ENCODE assay signal across 15 cellular contexts in the genomic region with DNA sequence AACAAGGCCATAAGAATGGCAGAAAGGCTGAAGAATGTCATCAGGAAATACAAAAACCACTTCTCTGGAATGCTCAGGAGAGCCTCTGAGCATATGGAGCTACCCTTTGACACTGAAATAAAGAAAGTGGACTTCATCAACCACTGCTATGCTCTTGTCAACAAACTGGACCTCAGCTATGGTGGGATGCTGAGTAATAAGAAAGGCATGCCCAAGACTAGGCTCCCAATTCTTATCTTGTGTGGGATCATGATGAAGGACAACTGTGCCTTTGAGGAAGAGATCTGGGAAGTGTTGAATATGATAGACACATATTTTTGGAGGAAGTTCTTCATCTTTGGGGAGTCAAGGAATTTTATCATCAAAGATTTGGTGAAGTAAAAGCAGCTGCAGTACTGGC.
"Had no signal": no experiment of that assay in that cellular context is flagged by ENCODE, and none has a peak within 500 bp of the region (broad histone marks: within the 10 kb centered on the region; RNA-seq: fewer than 3 reads in every experiment).

No MANE protein-coding gene starts in this region.

- DNase-seq: activated B cell treated with CpG ODN at 0.5 μM for 24 hours; activated naive CD4-positive, alpha-beta T cell treated with anti-CD3 and anti-CD28 coated beads, Interleukin-2, amount 50 U/mL, for 16 hours; adrenal gland; esophagus squamous epithelium; kidney glomerular epithelial cell; pancreas; small intestine; T-helper 2 cell; thyroid gland; uterus had no signal

- H3K27ac ChIP-seq: adrenal gland, breast epithelium, esophagus squamous epithelium, hepatocyte, neural progenitor cell, pancreas, thyroid gland, uterus had no signal

- H3K27me3 ChIP-seq: adrenal gland, breast epithelium, esophagus squamous epithelium, hepatocyte, neural progenitor cell, thyroid gland had no signal

- H3K4me3 ChIP-seq: adrenal gland, breast epithelium, esophagus squamous epithelium, hepatocyte, neural progenitor cell, pancreas, thyroid gland, uterus had no signal

- H3K9me3 ChIP-seq: adrenal gland, breast epithelium, esophagus squamous epithelium, pancreas, thyroid gland, uterus had no signal

- H3K4me1 ChIP-seq: adrenal gland, breast epithelium, esophagus squamous epithelium, neural progenitor cell, pancreas, thyroid gland, uterus had no signal

- FAIRE-seq: frontal cortex, pancreas, small intestine, TTC549 had no signal

- ATAC-seq: pancreas had no signal
